ENCODE assay signal across 16 cellular contexts in the genomic region with DNA sequence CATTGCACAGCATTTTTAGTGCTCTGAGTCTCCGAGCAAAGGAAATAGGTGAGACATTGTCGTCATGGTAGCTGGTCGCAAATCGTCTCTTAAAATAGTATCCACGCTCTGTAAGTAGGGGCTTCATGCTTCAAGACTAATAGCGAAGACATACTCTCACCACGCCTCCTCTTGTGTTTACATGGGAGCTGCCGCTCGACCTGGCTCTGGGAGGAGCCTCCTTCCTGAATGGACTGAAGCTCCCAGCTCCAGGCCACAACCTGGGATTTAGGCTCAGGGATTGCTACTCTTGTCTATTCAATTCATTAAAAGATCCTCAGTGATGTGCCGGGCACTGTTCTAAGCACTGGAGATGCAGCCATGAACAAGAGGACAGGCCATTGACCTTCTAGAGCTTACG.
DNase-seq lines count a peak whose midpoint lies in the region; ATAC-seq and TF ChIP-seq lines count a peak whose summit lies in the region.
"Had no signal": no experiment of that assay in that cellular context is flagged by ENCODE, and none has a peak within 500 bp of the region (broad histone marks: within the 10 kb centered on the region; RNA-seq: fewer than 3 reads in every experiment).

No MANE protein-coding gene starts in this region.

- H3K27ac Mint-ChIP-seq in GM23338 (no peak overlapping the region), WTC11 (no peak overlapping the region)
- H3K27ac Mint-ChIP-seq: CD4-positive, alpha-beta memory T cell had no signal

- no peaks in the 10 kb centered on the region for H3K36me3 ChIP-seq in GM23338 (ENCODE audit: insufficient read depth)
- H3K36me3 ChIP-seq: BE2C, HAP-1 had no signal

- H3K27me3 ChIP-seq in GM23338 (ENCODE audit: insufficient read depth), result no peaks in the 10 kb centered on the region
- H3K27me3 ChIP-seq: BE2C had no signal

- no peak overlapping the region for H3K27ac ChIP-seq in GM23338 (ENCODE audit: low read depth)
- H3K27ac ChIP-seq: A549, C4-2B, GM23248 had no signal

- CTCF ChIA-PET in WTC11 (lab: Charles Lee), result no interaction called here

- H3K4me3 Mint-ChIP-seq in GM23338 (no peak overlapping the region), WTC11 (no peak overlapping the region)
- H3K4me3 Mint-ChIP-seq: CD4-positive, alpha-beta memory T cell had no signal

- H3K4me3 ChIP-seq in GM23338, result no peak overlapping the region
- H3K4me3 ChIP-seq: A549, GM23248, HAP-1 had no signal

- no peaks in the 10 kb centered on the region for H3K4me1 ChIP-seq in GM23338 (ENCODE audit: insufficient read depth)
- H3K4me1 ChIP-seq: A549, BE2C, HAP-1 had no signal

- ATAC-seq in GM23338, result no peak
- peak; percentile 55; the same call in 1 of the 2 replicates for ATAC-seq in WTC11
- ATAC-seq in GM18868 (IDR thresholded peaks at IDR 0.05; ENCODE audit: unreplicated experiment), result no peak
- ATAC-seq: A549 had no signal

- H4K20me1 ChIP-seq in GM23338 (replicated peaks; ENCODE audit: insufficient read depth), result no peaks in the 10 kb centered on the region

- DNase-seq in GM23338 (ENCODE audit: low spot score), result no peak
- no peak for DNase-seq in WTC11 (ENCODE audit: low spot score)
- DNase-seq in mesenteric fat pad (ENCODE audit: low spot score), result peak; percentile 24
- DNase-seq in EL, result no peak
- no peak for DNase-seq in activated naive CD4-positive, alpha-beta T cell treated with Interleukin-2 at 50 U/mL for 16 hours
- DNase-seq: BE2C; CD4-positive, alpha-beta memory T cell; DMS153; DMS79 treated with DMSO at 0.1 percent for 48 hours; GF-D8; GM23248; IMR-90 had no signal

- H3K36me3 Mint-ChIP-seq in GM23338 (ENCODE audit: low read depth) (peaks cover 3% of the 10 kb centered on the region; the same call in 1 of the 3 replicates), WTC11 (no peaks in the 10 kb centered on the region)
- H3K36me3 Mint-ChIP-seq: CD4-positive, alpha-beta memory T cell had no signal

- H3K27me3 Mint-ChIP-seq in GM23338 (ENCODE audit: insufficient read depth, low read depth, poor library complexity) (peaks cover 4% of the 10 kb centered on the region), WTC11 (ENCODE audit: low read depth) (no peaks in the 10 kb centered on the region)
- H3K27me3 Mint-ChIP-seq: CD4-positive, alpha-beta memory T cell had no signal

- TF ChIP-seq CTCF in GM23338 (conservative IDR thresholded peaks at IDR 0.05; ENCODE audit: low read depth in 2 of 2) (no peak), WTC11 (IDR thresholded peaks at IDR 0.05) (no peak)

- H3K9me3 Mint-ChIP-seq in GM23338 (peaks cover 5% of the 10 kb centered on the region), WTC11 (no peaks in the 10 kb centered on the region)

- no peaks in the 10 kb centered on the region for H3K79me2 ChIP-seq in GM23338 (replicated peaks; ENCODE audit: insufficient read depth)

- no peaks in the 10 kb centered on the region; the same call in 1 of the 2 replicates for H3K9me2 ChIP-seq in GM23338 (ENCODE audit: insufficient read depth)

- no peaks in the 10 kb centered on the region for H3F3A ChIP-seq in GM23338 (replicated peaks; ENCODE audit: low read depth)

- H3K4me1 Mint-ChIP-seq in GM23338, result no peaks in the 10 kb centered on the region; the same call in 2 of the 3 replicates
- peaks cover 16% of the 10 kb centered on the region for H3K4me1 Mint-ChIP-seq in WTC11
- H3K4me1 Mint-ChIP-seq: CD4-positive, alpha-beta memory T cell had no signal

- H2AFZ ChIP-seq in GM23338, result peak overlapping the region; percentile 80
- H2AFZ ChIP-seq: GM23248 had no signal

- POLR2A ChIA-PET in WTC11 (lab: Charles Lee), result no interaction called here

- H3K4me2 ChIP-seq in GM23338, result no peak overlapping the region
- H3K4me2 ChIP-seq: A549 had no signal

TF ChIP-seq in GM23338, 12 proteins besides CTCF, POLR2A, EP300 and RAD21:
- no peak for TF ChIP-seq JUNB (IDR thresholded peaks at IDR 0.05; ENCODE audit: unreplicated experiment)
- TF ChIP-seq ZNF331 (CRISPR knock-in tag; IDR thresholded peaks at IDR 0.05; ENCODE audit: low read depth), result no peak
- TF ChIP-seq ZNF114 (CRISPR knock-in tag; IDR thresholded peaks at IDR 0.05), result no peak

TF ChIP-seq in WTC11, 78 proteins besides CTCF, POLR2A, EP300 and RAD21:
- TF ChIP-seq, protein P1, sequence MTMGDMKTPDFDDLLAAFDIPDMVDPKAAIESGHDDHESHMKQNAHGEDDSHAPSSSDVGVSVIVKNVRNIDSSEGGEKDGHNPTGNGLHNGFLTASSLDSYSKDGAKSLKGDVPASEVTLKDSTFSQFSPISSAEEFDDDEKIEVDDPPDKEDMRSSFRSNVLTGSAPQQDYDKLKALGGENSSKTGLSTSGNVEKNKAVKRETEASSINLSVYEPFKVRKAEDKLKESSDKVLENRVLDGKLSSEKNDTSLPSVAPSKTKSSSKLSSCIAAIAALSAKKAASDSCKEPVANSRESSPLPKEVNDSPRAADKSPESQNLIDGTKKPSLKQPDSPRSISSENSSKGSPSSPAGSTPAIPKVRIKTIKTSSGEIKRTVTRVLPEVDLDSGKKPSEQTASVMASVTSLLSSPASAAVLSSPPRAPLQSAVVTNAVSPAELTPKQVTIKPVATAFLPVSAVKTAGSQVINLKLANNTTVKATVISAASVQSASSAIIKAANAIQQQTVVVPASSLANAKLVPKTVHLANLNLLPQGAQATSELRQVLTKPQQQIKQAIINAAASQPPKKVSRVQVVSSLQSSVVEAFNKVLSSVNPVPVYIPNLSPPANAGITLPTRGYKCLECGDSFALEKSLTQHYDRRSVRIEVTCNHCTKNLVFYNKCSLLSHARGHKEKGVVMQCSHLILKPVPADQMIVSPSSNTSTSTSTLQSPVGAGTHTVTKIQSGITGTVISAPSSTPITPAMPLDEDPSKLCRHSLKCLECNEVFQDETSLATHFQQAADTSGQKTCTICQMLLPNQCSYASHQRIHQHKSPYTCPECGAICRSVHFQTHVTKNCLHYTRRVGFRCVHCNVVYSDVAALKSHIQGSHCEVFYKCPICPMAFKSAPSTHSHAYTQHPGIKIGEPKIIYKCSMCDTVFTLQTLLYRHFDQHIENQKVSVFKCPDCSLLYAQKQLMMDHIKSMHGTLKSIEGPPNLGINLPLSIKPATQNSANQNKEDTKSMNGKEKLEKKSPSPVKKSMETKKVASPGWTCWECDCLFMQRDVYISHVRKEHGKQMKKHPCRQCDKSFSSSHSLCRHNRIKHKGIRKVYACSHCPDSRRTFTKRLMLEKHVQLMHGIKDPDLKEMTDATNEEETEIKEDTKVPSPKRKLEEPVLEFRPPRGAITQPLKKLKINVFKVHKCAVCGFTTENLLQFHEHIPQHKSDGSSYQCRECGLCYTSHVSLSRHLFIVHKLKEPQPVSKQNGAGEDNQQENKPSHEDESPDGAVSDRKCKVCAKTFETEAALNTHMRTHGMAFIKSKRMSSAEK (CRISPR knock-in tag; IDR thresholded peaks at IDR 0.05; ENCODE audit: borderline replicate concordance), result no peak
- TF ChIP-seq, protein P2, sequence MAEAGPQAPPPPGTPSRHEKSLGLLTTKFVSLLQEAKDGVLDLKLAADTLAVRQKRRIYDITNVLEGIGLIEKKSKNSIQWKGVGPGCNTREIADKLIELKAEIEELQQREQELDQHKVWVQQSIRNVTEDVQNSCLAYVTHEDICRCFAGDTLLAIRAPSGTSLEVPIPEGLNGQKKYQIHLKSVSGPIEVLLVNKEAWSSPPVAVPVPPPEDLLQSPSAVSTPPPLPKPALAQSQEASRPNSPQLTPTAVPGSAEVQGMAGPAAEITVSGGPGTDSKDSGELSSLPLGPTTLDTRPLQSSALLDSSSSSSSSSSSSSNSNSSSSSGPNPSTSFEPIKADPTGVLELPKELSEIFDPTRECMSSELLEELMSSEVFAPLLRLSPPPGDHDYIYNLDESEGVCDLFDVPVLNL (CRISPR knock-in tag; IDR thresholded peaks at IDR 0.05; ENCODE audit: borderline replicate concordance, low read depth), result no peak
TF ChIP-seq in WTC11: peak in this region for 0.
